21 cellular contexts compared by ENCODE assay signal in genomic region chr5:8953016-8953415, GRCh38.
DNase-seq lines count a peak whose midpoint lies in the region; ATAC-seq, FAIRE-seq and TF ChIP-seq lines count a peak whose summit lies in the region.
"Had no signal": no experiment of that assay in that cellular context is flagged by ENCODE, and none has a peak within 500 bp of the region (broad histone marks: within the 10 kb centered on the region; RNA-seq: fewer than 3 reads in every experiment).

No MANE protein-coding gene starts in this region.

- no peak overlapping the region for H2BK5ac ChIP-seq in H9 (ENCODE audit: insufficient read length, low read length)

- H4K8ac ChIP-seq in H9 (replicated peaks; ENCODE audit: insufficient read length, low read depth, low read length), result no peak overlapping the region

- H3K4me3 ChIP-seq in PC-3 (ENCODE audit: low read length) (no peak overlapping the region), ascending aorta (no peak overlapping the region)
- H3K4me3 ChIP-seq: dorsolateral prefrontal cortex, thyroid gland had no signal

- H3F3A ChIP-seq in PC-3 (ENCODE audit: low read length, unreplicated experiment), result no peaks in the 10 kb centered on the region

- no peak overlapping the region for H3K27ac ChIP-seq in H9 (ENCODE audit: insufficient read length, low read depth, low read length)
- no peak overlapping the region for H3K27ac ChIP-seq in PC-3 (ENCODE audit: low read length)
- H3K27ac ChIP-seq in ascending aorta, result no peak overlapping the region
- H3K27ac ChIP-seq: dorsolateral prefrontal cortex, thyroid gland had no signal

- no peaks in the 10 kb centered on the region for H3K79me1 ChIP-seq in H9 (ENCODE audit: insufficient read depth, low read depth, low read length, poor library complexity, severe bottlenecking)

- H3K27me3 ChIP-seq in H9 (ENCODE audit: insufficient read depth, low read length) (no peaks in the 10 kb centered on the region), PC-3 (ENCODE audit: low read length) (no peaks in the 10 kb centered on the region), ascending aorta (no peaks in the 10 kb centered on the region)
- H3K27me3 ChIP-seq: dorsolateral prefrontal cortex, thyroid gland had no signal

- H2AFZ ChIP-seq in H9 (ENCODE audit: low read length), result no peak overlapping the region
- H2AFZ ChIP-seq in PC-3 (ENCODE audit: low read length), result no peak overlapping the region

- H3K4me1 ChIP-seq in H9 (ENCODE audit: insufficient read depth, low read length), result no peaks in the 10 kb centered on the region
- no peaks in the 10 kb centered on the region for H3K4me1 ChIP-seq in PC-3 (ENCODE audit: insufficient read depth, low read length)
- no peaks in the 10 kb centered on the region for H3K4me1 ChIP-seq in ascending aorta
- H3K4me1 ChIP-seq: thyroid gland had no signal

- H4K5ac ChIP-seq in H9 (ENCODE audit: insufficient read length, low read depth, low read length), result no peak overlapping the region

- H3K79me2 ChIP-seq in H9 (ENCODE audit: insufficient read depth, low read length), result no peaks in the 10 kb centered on the region
- H3K79me2 ChIP-seq in PC-3 (ENCODE audit: low read length), result no peaks in the 10 kb centered on the region

- intact Hi-C loops in PC-3 (cut with micrococcal nuclease), result no loop called here
- intact Hi-C loops in ascending aorta (cut with DNase I), result no loop called here

- H2BK120ac ChIP-seq in H9 (ENCODE audit: low read depth, low read length, poor library complexity, severe bottlenecking), result no peak overlapping the region

- no peak overlapping the region for H3K4ac ChIP-seq in H9 (ENCODE audit: low read depth, low read length)

- no peaks in the 10 kb centered on the region for H3K23me2 ChIP-seq in H9 (ENCODE audit: insufficient read length, low read depth, low read length, poor library complexity, severe bottlenecking)

- H3K36me3 Mint-ChIP-seq in H9 (ENCODE audit: insufficient read depth in 1 of 3, low read depth in 3 of 3), result no peaks in the 10 kb centered on the region
- H3K36me3 Mint-ChIP-seq: activated naive CD8-positive, alpha-beta T cell treated with anti-CD3 and anti-CD28 coated beads for 36 hours; naive thymus-derived CD8-positive, alpha-beta T cell had no signal

- H3K27me3 Mint-ChIP-seq in H9 (ENCODE audit: low read depth), result no peaks in the 10 kb centered on the region
- H3K27me3 Mint-ChIP-seq: activated CD4-positive, alpha-beta T cell treated with anti-CD3 and anti-CD28 coated beads, Interleukin-2, amount 10 ng/mL, durations not matched to agents 7 days and 5 days; activated naive CD8-positive, alpha-beta T cell treated with anti-CD3 and anti-CD28 coated beads for 36 hours; naive thymus-derived CD8-positive, alpha-beta T cell; progenitor cell of endocrine pancreas had no signal

- FAIRE-seq in GM18507 (lab: Jason Lieb, UNC), result peak; percentile 46
- FAIRE-seq: small intestine had no signal

- H4K20me1 ChIP-seq in H9 (ENCODE audit: control insufficient read depth, insufficient read depth, insufficient read length), result no peaks in the 10 kb centered on the region
- H4K20me1 ChIP-seq in PC-3 (ENCODE audit: low read length), result no peaks in the 10 kb centered on the region

- H3K9me3 ChIP-seq in H9 (ENCODE audit: control insufficient read depth, low read depth, low read length) (no peaks in the 10 kb centered on the region), PC-3 (ENCODE audit: low read length) (no peaks in the 10 kb centered on the region), ascending aorta (no peaks in the 10 kb centered on the region)
- H3K9me3 ChIP-seq: SK-N-SH, thyroid gland had no signal

- H2AK5ac ChIP-seq in H9 (ENCODE audit: insufficient read length, low read length), result no peak overlapping the region

- no peak overlapping the region for H3K4me3 Mint-ChIP-seq in H9
- H3K4me3 Mint-ChIP-seq: activated CD4-positive, alpha-beta T cell treated with anti-CD3 and anti-CD28 coated beads, Interleukin-2, amount 10 ng/mL, durations not matched to agents 7 days and 5 days; activated naive CD8-positive, alpha-beta T cell treated with anti-CD3 and anti-CD28 coated beads for 36 hours; naive thymus-derived CD8-positive, alpha-beta T cell had no signal

- H3K18ac ChIP-seq in H9 (ENCODE audit: insufficient read length, low read depth, low read length), result no peak overlapping the region

- no peak overlapping the region for H2BK20ac ChIP-seq in H9 (ENCODE audit: low read depth, low read length, poor library complexity, severe bottlenecking)

- H3K9me3 Mint-ChIP-seq in H9, result no peaks in the 10 kb centered on the region; a peak in 1 of 5 replicates

- no peak overlapping the region for H2BK15ac ChIP-seq in H9 (ENCODE audit: low read depth, low read length)

- peak overlapping the region in 1 of 3 experiments; percentile 12; a peak in 1 of 7 replicates for H3K27ac Mint-ChIP-seq in H9
- H3K27ac Mint-ChIP-seq: activated CD4-positive, alpha-beta T cell treated with anti-CD3 and anti-CD28 coated beads, Interleukin-2, amount 10 ng/mL, durations not matched to agents 7 days and 5 days; activated naive CD8-positive, alpha-beta T cell treated with anti-CD3 and anti-CD28 coated beads for 36 hours; naive thymus-derived CD8-positive, alpha-beta T cell; progenitor cell of endocrine pancreas had no signal

- H2BK12ac ChIP-seq in H9 (ENCODE audit: insufficient read length, low read depth, low read length), result no peak overlapping the region

- DNase-seq in GM18507 (ENCODE audit: extremely low spot score, insufficient read length, low read depth), result no peak
- DNase-seq in GM20000 (ENCODE audit: low spot score), result peak; percentile 7
- DNase-seq in fibroblast of gingiva (ENCODE audit: low read depth), result peak; percentile 2
- DNase-seq in H9, result no peak
- DNase-seq in PC-3, result no peak
- DNase-seq in ascending aorta (ENCODE audit: low spot score in 2 of 2), result no peak
- DNase-seq: activated CD4-positive, alpha-beta T cell treated with anti-CD3 and anti-CD28 coated beads, Interleukin-2, amount 10 ng/mL, durations not matched to agents 7 days and 5 days; activated naive CD8-positive, alpha-beta T cell treated with anti-CD3 and anti-CD28 coated beads for 36 hours; activated T-cell treated with anti-CD3 and anti-CD28 coated beads for 4 hours; AML-193; dorsolateral prefrontal cortex; erythroblast; naive thymus-derived CD8-positive, alpha-beta T cell; NCI-H524; SK-N-SH; small intestine; thyroid gland had no signal

- H3K4me2 ChIP-seq in H9 (ENCODE audit: insufficient read depth, insufficient read length, low read length) (no peak overlapping the region), PC-3 (ENCODE audit: low read length) (no peak overlapping the region)
- H3K4me2 ChIP-seq: SK-N-SH had no signal

- BruUV-seq in PC-3 (replicated peaks; lab: Mats Ljungman, UMichigan), result no TSS peak

- no CpG with 5 or more reads among the region's 1 CpG for WGBS in H9 (ENCODE audit: extremely low coverage, insufficient read length, low lambda C conversion rate)

- H3K9me2 ChIP-seq in PC-3 (replicated peaks; ENCODE audit: low read length), result no peaks in the 10 kb centered on the region
- H3K9me2 ChIP-seq: SK-N-SH had no signal

- TF ChIP-seq CTCF in GM20000 (IDR thresholded peaks at IDR 0.05; ENCODE audit: extremely low read depth, missing control alignments) (no peak), H9 (conservative IDR thresholded peaks at IDR 0.05) (no peak), PC-3 (conservative IDR thresholded peaks at IDR 0.05; ENCODE audit: low read depth, low read length) (no peak), ascending aorta (IDR thresholded peaks at IDR 0.05) (no peak)

- H4K91ac ChIP-seq in H9 (ENCODE audit: insufficient read length, low read depth, low read length), result no peak overlapping the region

- H3T11ph ChIP-seq in H9 (ENCODE audit: low read length), result no peak overlapping the region

- H3K56ac ChIP-seq in H9 (ENCODE audit: insufficient read length, low read depth, low read length), result no peak overlapping the region

- H3K14ac ChIP-seq in H9 (ENCODE audit: insufficient read depth, low read length), result no peak overlapping the region

- no peak overlapping the region for H3K9ac ChIP-seq in H9 (ENCODE audit: extremely low read depth, insufficient read length, low read length)
- H3K9ac ChIP-seq in PC-3 (ENCODE audit: low read length), result no peak overlapping the region
- H3K9ac ChIP-seq: SK-N-SH had no signal

- CTCF ChIA-PET in PC-3 (lab: Charles Lee), result no interaction called here

- no peak overlapping the region for H3K23ac ChIP-seq in H9 (ENCODE audit: insufficient read length, low read depth, low read length)

- peak; percentile 43 for ATAC-seq in HG03159 (IDR thresholded peaks at IDR 0.05; ENCODE audit: unreplicated experiment)
- ATAC-seq in HG03280 (IDR thresholded peaks at IDR 0.05; ENCODE audit: unreplicated experiment), result no peak
- no peak for ATAC-seq in PC-3
- ATAC-seq: naive thymus-derived CD8-positive, alpha-beta T cell; Panc1 had no signal

- H3K36me3 ChIP-seq in PC-3 (ENCODE audit: low read depth, low read length) (no peaks in the 10 kb centered on the region), ascending aorta (no peaks in the 10 kb centered on the region)
- H3K36me3 ChIP-seq: thyroid gland had no signal

- POLR2A ChIA-PET in PC-3 (lab: Charles Lee; ENCODE audit: unreplicated experiment), result no interaction called here

- H3K4me1 Mint-ChIP-seq in H9, result no peaks in the 10 kb centered on the region
- H3K4me1 Mint-ChIP-seq: activated CD4-positive, alpha-beta T cell treated with anti-CD3 and anti-CD28 coated beads, Interleukin-2, amount 10 ng/mL, durations not matched to agents 7 days and 5 days; activated naive CD8-positive, alpha-beta T cell treated with anti-CD3 and anti-CD28 coated beads for 36 hours; naive thymus-derived CD8-positive, alpha-beta T cell had no signal

Comparison
In these comparisons a context has a peak if more than half of its experiments do, and no peak if none do; other contexts are left out.
1. DNase-seq: peak in GM20000 (single experiment) and fibroblast of gingiva (single experiment); none in GM18507 (single experiment), H9 (single experiment), PC-3 (single experiment) and ascending aorta (0 of 2).